In the genomic region with DNA sequence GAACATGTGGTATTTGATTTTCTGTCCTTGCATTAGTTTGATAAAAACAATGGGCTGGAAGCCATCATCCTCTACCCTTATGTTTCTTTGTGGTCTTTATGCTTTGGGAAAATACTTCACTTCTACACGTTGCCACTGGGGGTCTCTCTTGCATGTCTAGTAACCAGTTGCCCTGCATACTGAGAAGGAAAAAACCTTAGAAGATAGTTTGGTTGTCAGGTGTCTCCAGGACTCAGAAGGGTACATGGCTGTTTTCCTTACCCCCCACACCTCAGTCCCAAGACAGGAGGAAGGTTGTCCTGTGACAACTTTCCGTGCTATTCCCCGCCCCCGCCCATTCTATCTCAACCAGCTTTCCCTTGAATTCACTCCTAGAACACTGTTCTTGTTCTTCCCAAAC, we compare ENCODE assay signal across 8 cellular contexts.
A peak's percentile ranks its signal among the peaks of the same experiment; 100 is the strongest.
DNase-seq lines count a peak whose midpoint lies in the region; ATAC-seq and TF ChIP-seq lines count a peak whose summit lies in the region.
"Had no signal": no experiment of that assay in that cellular context is flagged by ENCODE, and none has a peak within 500 bp of the region (broad histone marks: within the 10 kb centered on the region; RNA-seq: fewer than 3 reads in every experiment).

No MANE protein-coding gene starts in this region.

- no peak overlapping the region for H2AFZ ChIP-seq in KMS-11 (ENCODE audit: low read depth)

- H3K4me2 ChIP-seq in KMS-11, result no peak overlapping the region

- no peak for TF ChIP-seq POLR2A in ovary (IDR thresholded peaks at IDR 0.05)

- H3K4me1 Mint-ChIP-seq in activated CD4-positive, alpha-beta T cell treated with anti-CD3 and anti-CD28 coated beads, Interleukin-2, amount 10 ng/mL, durations not matched to agents 7 days and 5 days, result no peaks in the 10 kb centered on the region
- H3K4me1 Mint-ChIP-seq: activated CD4-positive, alpha-beta memory T cell treated with anti-CD3 and anti-CD28 coated beads, Interleukin-2, amount 10 ng/mL, durations not matched to agents 7 days and 5 days had no signal

- H4K20me1 ChIP-seq in KMS-11 (ENCODE audit: insufficient read depth), result no peaks in the 10 kb centered on the region

- 0 out of 2 replicates have a peak, but pooled peaks have one; percentile 22 for TF ChIP-seq CTCF in KMS-11 (conservative IDR thresholded peaks at IDR 0.05; ENCODE audit: low read depth, low read length)
- peak; percentile 30 for TF ChIP-seq CTCF in cardiac fibroblast (IDR thresholded peaks at IDR 0.05; ENCODE audit: low read depth, low read length)
- peak; percentile 43 for TF ChIP-seq CTCF in psoas muscle (IDR thresholded peaks at IDR 0.05)
- TF ChIP-seq CTCF in ovary (IDR thresholded peaks at IDR 0.05), result no peak

- H3K4me3 ChIP-seq in KMS-11 (IDR thresholded peaks at IDR 0.05; ENCODE audit: insufficient read depth, low read depth, low read length) (no peak overlapping the region), cardiac fibroblast (replicated peaks in 1 of 2; ENCODE audit: low read depth in 2 of 2, low read length in 2 of 2) (no peak overlapping the region), psoas muscle (no peak overlapping the region), ovary (no peak overlapping the region)

- no peaks in the 10 kb centered on the region for H3K9me3 ChIP-seq in psoas muscle
- no peaks in the 10 kb centered on the region for H3K9me3 ChIP-seq in ovary

- H3K9ac ChIP-seq in KMS-11, result no peak overlapping the region

- CTCF ChIA-PET in activated CD4-positive, alpha-beta T cell treated with anti-CD3 and anti-CD28 coated beads, Interleukin-2, amount 10 ng/mL, durations not matched to agents 7 days and 5 days (lab: Charles Lee), result no interaction called here

- peaks cover 7% of the 10 kb centered on the region for H3K27me3 Mint-ChIP-seq in activated CD4-positive, alpha-beta T cell treated with anti-CD3 and anti-CD28 coated beads, Interleukin-2, amount 10 ng/mL, durations not matched to agents 7 days and 5 days
- H3K27me3 Mint-ChIP-seq: activated CD4-positive, alpha-beta memory T cell treated with anti-CD3 and anti-CD28 coated beads, Interleukin-2, amount 10 ng/mL, durations not matched to agents 7 days and 5 days had no signal

- H3K27ac ChIP-seq in KMS-11, result no peak overlapping the region
- no peak overlapping the region for H3K27ac ChIP-seq in psoas muscle
- no peak overlapping the region for H3K27ac ChIP-seq in ovary

- no peak overlapping the region for H3K4me3 Mint-ChIP-seq in activated CD4-positive, alpha-beta T cell treated with anti-CD3 and anti-CD28 coated beads, Interleukin-2, amount 10 ng/mL, durations not matched to agents 7 days and 5 days
- H3K4me3 Mint-ChIP-seq: activated CD4-positive, alpha-beta memory T cell treated with anti-CD3 and anti-CD28 coated beads, Interleukin-2, amount 10 ng/mL, durations not matched to agents 7 days and 5 days had no signal

- intact Hi-C loops in psoas muscle (cut with DNase I) (no loop called here), ovary (cut with DNase I) (no loop called here)

- H3K27ac Mint-ChIP-seq in activated CD4-positive, alpha-beta T cell treated with anti-CD3 and anti-CD28 coated beads, Interleukin-2, amount 10 ng/mL, durations not matched to agents 7 days and 5 days, result no peak overlapping the region
- H3K27ac Mint-ChIP-seq: activated CD4-positive, alpha-beta memory T cell treated with anti-CD3 and anti-CD28 coated beads, Interleukin-2, amount 10 ng/mL, durations not matched to agents 7 days and 5 days had no signal

- DNase-seq in cardiac fibroblast (ENCODE audit: low read depth in 2 of 2), result peak; percentile 8 to 13
- DNase-seq in psoas muscle, result no peak
- no peak for DNase-seq in activated CD4-positive, alpha-beta T cell treated with anti-CD3 and anti-CD28 coated beads, Interleukin-2, amount 10 ng/mL, durations not matched to agents 7 days and 5 days
- no peak for DNase-seq in ovary
- DNase-seq: activated CD4-positive, alpha-beta memory T cell treated with anti-CD3 and anti-CD28 coated beads, Interleukin-2, amount 10 ng/mL, durations not matched to agents 7 days and 5 days had no signal

- no peak for TF ChIP-seq EP300 in ovary (IDR thresholded peaks at IDR 0.05)

- H3K9me3 Mint-ChIP-seq in activated CD4-positive, alpha-beta T cell treated with anti-CD3 and anti-CD28 coated beads, Interleukin-2, amount 10 ng/mL, durations not matched to agents 7 days and 5 days, result no peaks in the 10 kb centered on the region
- H3K9me3 Mint-ChIP-seq: activated CD4-positive, alpha-beta memory T cell treated with anti-CD3 and anti-CD28 coated beads, Interleukin-2, amount 10 ng/mL, durations not matched to agents 7 days and 5 days had no signal

- no peaks in the 10 kb centered on the region for H3K36me3 Mint-ChIP-seq in activated CD4-positive, alpha-beta T cell treated with anti-CD3 and anti-CD28 coated beads, Interleukin-2, amount 10 ng/mL, durations not matched to agents 7 days and 5 days (ENCODE audit: low read depth)

- 33 to 58% (median 55%) methylated on average over 4 of the region's 4 CpGs for WGBS in psoas muscle, 3 donors
- WGBS in ovary, 3 donors, result 31 to 40% (median 31%) methylated on average over 4 of the region's 4 CpGs

- ATAC-seq in GM18907 (IDR thresholded peaks at IDR 0.05; ENCODE audit: unreplicated experiment), result peak; percentile 68
- peak; percentile 56 to 69 (median 64) for ATAC-seq in psoas muscle
- ATAC-seq in HG02623 (IDR thresholded peaks at IDR 0.05; ENCODE audit: unreplicated experiment), result no peak

- H3K79me2 ChIP-seq in KMS-11 (ENCODE audit: insufficient read depth, low read depth), result no peaks in the 10 kb centered on the region

- POLR2A ChIA-PET in activated CD4-positive, alpha-beta T cell treated with anti-CD3 and anti-CD28 coated beads, Interleukin-2, amount 10 ng/mL, durations not matched to agents 7 days and 5 days (lab: Charles Lee), result no interaction called here

- H3K27me3 ChIP-seq in KMS-11 (ENCODE audit: insufficient read depth, low read depth), result no peaks in the 10 kb centered on the region
- H3K27me3 ChIP-seq in psoas muscle (ENCODE audit: insufficient read depth in 3 of 3, low read length in 2 of 3), result no peaks in the 10 kb centered on the region
- no peaks in the 10 kb centered on the region for H3K27me3 ChIP-seq in ovary

- H3K4me1 ChIP-seq in KMS-11 (ENCODE audit: low read depth, poor library complexity, severe bottlenecking), result no peaks in the 10 kb centered on the region
- H3K4me1 ChIP-seq in psoas muscle, result no peaks in the 10 kb centered on the region
- H3K4me1 ChIP-seq in ovary (ENCODE audit: insufficient read depth), result no peaks in the 10 kb centered on the region

- H3K36me3 ChIP-seq in KMS-11 (ENCODE audit: insufficient read depth) (no peaks in the 10 kb centered on the region), psoas muscle (ENCODE audit: insufficient read depth in 1 of 2, low read depth in 1 of 2) (no peaks in the 10 kb centered on the region), ovary (no peaks in the 10 kb centered on the region)

Comparison
In these comparisons a context has a peak if more than half of its experiments do, and no peak if none do; other contexts are left out.
1. CTCF ChIP-seq: peak in KMS-11 (single experiment), cardiac fibroblast (single experiment) and psoas muscle (single experiment); none in ovary (0 of 3).
2. DNase-seq: peak in cardiac fibroblast (2 of 2); none in psoas muscle (0 of 2), activated CD4-positive, alpha-beta T cell treated with anti-CD3 and anti-CD28 coated beads, Interleukin-2, amount 10 ng/mL, durations not matched to agents 7 days and 5 days (single experiment) and ovary (0 of 5).